21 cellular contexts compared by ENCODE assay signal in genomic region chr10:70593513-70593890, GRCh38. TPM values are rescaled to one million over a fixed set of nuclear protein-coding genes. Genes with fewer than 3 reads are reported as not detected.
DNase-seq lines count a peak whose midpoint lies in the region; ATAC-seq and TF ChIP-seq lines count a peak whose summit lies in the region.
"Had no signal": no experiment of that assay in that cellular context is flagged by ENCODE, and none has a peak within 500 bp of the region (broad histone marks: within the 10 kb centered on the region; RNA-seq: fewer than 3 reads in every experiment).

No MANE protein-coding gene starts in this region.

- H3K4me1 ChIP-seq in BLaER1: peaks cover 47% of the 10 kb centered on the region
- no peaks in the 10 kb centered on the region for H3K4me1 ChIP-seq in colonic mucosa
- H3K4me1 ChIP-seq: SJSA1 had no signal

- H3K4me2 ChIP-seq in BLaER1: peak overlapping the region; percentile 64

- no peak overlapping the region for H3K4me3 Mint-ChIP-seq in activated CD8-positive, alpha-beta memory T cell treated with anti-CD3 and anti-CD28 coated beads, Interleukin-2, amount 10 ng/mL, durations not matched to agents 7 days and 5 days
- H3K4me3 Mint-ChIP-seq in natural killer cell treated with Interleukin-12 subunit alpha and Interleukin-12 subunit beta and Interleukin-15 and Interleukin-18, amount 100 ng/mL, for 72 hours: no peak overlapping the region

- CTCF ChIA-PET in activated CD8-positive, alpha-beta memory T cell treated with anti-CD3 and anti-CD28 coated beads, Interleukin-2, amount 10 ng/mL, durations not matched to agents 7 days and 5 days (lab: Charles Lee): interaction anchor here (0.8 to 2.8 kb wide), 7 partner anchors 10 to 36 kb away, joined by 3 to 12 read pairs (median 4); no protein-coding TSS in a partner anchor

- H4K20me1 ChIP-seq in BLaER1: no peaks in the 10 kb centered on the region

- intact Hi-C loops in colonic mucosa (cut with DNase I): no loop called here

- H3K36me3 Mint-ChIP-seq in activated CD8-positive, alpha-beta memory T cell treated with anti-CD3 and anti-CD28 coated beads, Interleukin-2, amount 10 ng/mL, durations not matched to agents 7 days and 5 days: peaks cover 26% of the 10 kb centered on the region
- H3K36me3 Mint-ChIP-seq in natural killer cell treated with Interleukin-12 subunit alpha and Interleukin-12 subunit beta and Interleukin-15 and Interleukin-18, amount 100 ng/mL, for 72 hours: peaks cover 28% of the 10 kb centered on the region

- H3K27me3 ChIP-seq in BLaER1 (no peaks in the 10 kb centered on the region), colonic mucosa (no peaks in the 10 kb centered on the region)
- H3K27me3 ChIP-seq: MG63 had no signal

- H3K36me3 ChIP-seq in BLaER1 (no peaks in the 10 kb centered on the region), colonic mucosa (no peaks in the 10 kb centered on the region)
- H3K36me3 ChIP-seq: MG63, SJSA1 had no signal

- no peaks in the 10 kb centered on the region for H3K9me3 ChIP-seq in BLaER1
- H3K9me3 ChIP-seq in colonic mucosa: no peaks in the 10 kb centered on the region
- H3K9me3 ChIP-seq: MG63, SJSA1 had no signal

- no peak for TF ChIP-seq CTCF in colonic mucosa (IDR thresholded peaks at IDR 0.05)

- ATAC-seq in activated CD8-positive, alpha-beta memory T cell treated with anti-CD3 and anti-CD28 coated beads, Interleukin-2, amount 10 ng/mL, durations not matched to agents 7 days and 5 days: no peak
- ATAC-seq in natural killer cell treated with Interleukin-12 subunit alpha and Interleukin-12 subunit beta and Interleukin-15 and Interleukin-18, amount 100 ng/mL, for 72 hours: no peak
- no peak for ATAC-seq in GM21381 (IDR thresholded peaks at IDR 0.05; ENCODE audit: unreplicated experiment)
- ATAC-seq: HepG2, K562, Right ventricle myocardium inferior had no signal

- H3K27me3 Mint-ChIP-seq in activated CD8-positive, alpha-beta memory T cell treated with anti-CD3 and anti-CD28 coated beads, Interleukin-2, amount 10 ng/mL, durations not matched to agents 7 days and 5 days: peaks cover 7% of the 10 kb centered on the region
- no peaks in the 10 kb centered on the region for H3K27me3 Mint-ChIP-seq in natural killer cell treated with Interleukin-12 subunit alpha and Interleukin-12 subunit beta and Interleukin-15 and Interleukin-18, amount 100 ng/mL, for 72 hours

- peaks cover 61% of the 10 kb centered on the region for H3K4me1 Mint-ChIP-seq in activated CD8-positive, alpha-beta memory T cell treated with anti-CD3 and anti-CD28 coated beads, Interleukin-2, amount 10 ng/mL, durations not matched to agents 7 days and 5 days
- peaks cover 81 to 86% of the 10 kb centered on the region in 2 donors for H3K4me1 Mint-ChIP-seq in natural killer cell treated with Interleukin-12 subunit alpha and Interleukin-12 subunit beta and Interleukin-15 and Interleukin-18, amount 100 ng/mL, for 72 hours (ENCODE audit: low read depth in 2 of 2)

- H3K9me3 Mint-ChIP-seq in activated CD8-positive, alpha-beta memory T cell treated with anti-CD3 and anti-CD28 coated beads, Interleukin-2, amount 10 ng/mL, durations not matched to agents 7 days and 5 days (ENCODE audit: low read depth): no peaks in the 10 kb centered on the region
- H3K9me3 Mint-ChIP-seq in natural killer cell treated with Interleukin-12 subunit alpha and Interleukin-12 subunit beta and Interleukin-15 and Interleukin-18, amount 100 ng/mL, for 72 hours: no peaks in the 10 kb centered on the region

- H3K27ac ChIP-seq in BLaER1: no peak overlapping the region
- H3K27ac ChIP-seq in colonic mucosa: no peak overlapping the region
- H3K27ac ChIP-seq: SJSA1 had no signal

- DNase-seq in activated CD8-positive, alpha-beta memory T cell treated with anti-CD3 and anti-CD28 coated beads, Interleukin-2, amount 10 ng/mL, durations not matched to agents 7 days and 5 days: peak; percentile 36
- DNase-seq in activated CD8-positive, alpha-beta memory T cell treated with anti-CD3 and anti-CD28 coated beads, Interleukin-2, amount 50 U/mL, for 4 hours: no peak
- DNase-seq in colonic mucosa (peak; percentile 7), NCI-H2227 treated with DMSO at 0.1 percent for 48 hours (lab: John Stamatoyannopoulos, UW) (no peak), DMS 273 (lab: John Stamatoyannopoulos, UW; ENCODE audit: unreplicated experiment) (no peak)
- no peak for DNase-seq in natural killer cell treated with Interleukin-12 subunit alpha and Interleukin-12 subunit beta and Interleukin-15 and Interleukin-18, amount 100 ng/mL, for 72 hours (ENCODE audit: low spot score)
- DNase-seq: EL, MG63, NCI-H1417, NCI-H1694 treated with DMSO at 0.1 percent for 48 hours, NCI-H2081 treated with DMSO at 0.1 percent for 48 hours, NCI-H2171 treated with DMSO at 0.1 percent for 48 hours, NCI-H446, NCI-H526 treated with DMSO at 0.1 percent for 48 hours had no signal

- H3K4me3 ChIP-seq in BLaER1 (no peak overlapping the region), colonic mucosa (no peak overlapping the region)
- H3K4me3 ChIP-seq: K562, MG63, SJSA1 had no signal

- H3K27ac Mint-ChIP-seq in activated CD8-positive, alpha-beta memory T cell treated with anti-CD3 and anti-CD28 coated beads, Interleukin-2, amount 10 ng/mL, durations not matched to agents 7 days and 5 days: no peak overlapping the region
- H3K27ac Mint-ChIP-seq in natural killer cell treated with Interleukin-12 subunit alpha and Interleukin-12 subunit beta and Interleukin-15 and Interleukin-18, amount 100 ng/mL, for 72 hours: peak overlapping the region; percentile 97 to 99

- no peak overlapping the region for H3K9ac ChIP-seq in BLaER1
- no peak overlapping the region for H3K9ac ChIP-seq in colonic mucosa (ENCODE audit: low read depth in 2 of 2, low read length in 2 of 2)

RNA-seq across cellular contexts. Expression of gene PRF1, which starts 9.0 kb away (rescaled TPM):
- total RNA-seq in activated CD8-positive, alpha-beta memory T cell treated with anti-CD3 and anti-CD28 coated beads, Interleukin-2, amount 10 ng/mL, durations not matched to agents 7 days and 5 days: 100 to 1,000 TPM; 381 to 433 TPM
- total RNA-seq in colonic mucosa: 1 to 10 TPM in 1 of 2 donors, under 1 TPM in 1; 0.96 to 1.3 TPM
- total RNA-seq in natural killer cell treated with Interleukin-12 subunit alpha and Interleukin-12 subunit beta and Interleukin-15 and Interleukin-18, amount 100 ng/mL, for 72 hours: 1,000 to 10,000 TPM in 1 of 2 donors, 100 to 1,000 TPM in 1; 497 to 1,157 TPM
- total RNA-seq: LHCN-M2, SJSA1 had no signal

Comparison
In these comparisons a context has a peak if more than half of its experiments do, and no peak if none do; other contexts are left out.
1. DNase-seq: peak in activated CD8-positive, alpha-beta memory T cell treated with anti-CD3 and anti-CD28 coated beads, Interleukin-2, amount 10 ng/mL, durations not matched to agents 7 days and 5 days (single experiment) and colonic mucosa (single experiment); none in activated CD8-positive, alpha-beta memory T cell treated with anti-CD3 and anti-CD28 coated beads, Interleukin-2, amount 50 U/mL, for 4 hours (single experiment), natural killer cell treated with Interleukin-12 subunit alpha and Interleukin-12 subunit beta and Interleukin-15 and Interleukin-18, amount 100 ng/mL, for 72 hours (single experiment), NCI-H2227 treated with DMSO at 0.1 percent for 48 hours (single experiment) and DMS 273 (single experiment).
2. RNA of gene PRF1, which starts 9.0 kb away (total RNA-seq): 497 to 1,157 TPM in natural killer cell treated with Interleukin-12 subunit alpha and Interleukin-12 subunit beta and Interleukin-15 and Interleukin-18, amount 100 ng/mL, for 72 hours and 381 to 433 TPM in activated CD8-positive, alpha-beta memory T cell treated with anti-CD3 and anti-CD28 coated beads, Interleukin-2, amount 10 ng/mL, durations not matched to agents 7 days and 5 days; 0.96 to 1.3 TPM in colonic mucosa; every median in the first group is over 100 times any median in the second.